1 cellular context compared by ENCODE assay signal in genomic region chrX:109959356-109959871, GRCh38.
TF ChIP-seq lines count a peak whose summit lies in the region.

No MANE protein-coding gene starts in this region.

TF ChIP-seq in K562, 482 proteins besides CTCF, POLR2A, EP300 and RAD21 (continued from another document and continues in another):
- TF ChIP-seq RERE (CRISPR knock-in tag; IDR thresholded peaks at IDR 0.05; ENCODE audit: borderline replicate concordance) (no peak), ATF2 (CRISPR knock-in tag; IDR thresholded peaks at IDR 0.05) (no peak), CBFA2T3 (IDR thresholded peaks at IDR 0.05) (peak; percentile 93), MECOM (CRISPR knock-in tag; IDR thresholded peaks at IDR 0.05) (no peak), CHAMP1 (IDR thresholded peaks at IDR 0.05) (peak; percentile 73), PTTG1 (tag; IDR thresholded peaks at IDR 0.05; ENCODE audit: low read depth) (no peak), ZBTB9 (CRISPR knock-in tag; IDR thresholded peaks at IDR 0.05) (peak; percentile 78), YBX1 (IDR thresholded peaks at IDR 0.05) (no peak), HMG20A (CRISPR knock-in tag; conservative IDR thresholded peaks at IDR 0.05) (no peak), HIVEP1 (CRISPR knock-in tag; IDR thresholded peaks at IDR 0.05) (no peak), ZNF507 (tag; conservative IDR thresholded peaks at IDR 0.05) (no peak), FIP1L1 (IDR thresholded peaks at IDR 0.05; ENCODE audit: low read depth, low read length, poor library complexity, severe bottlenecking) (no peak), RBM15 (IDR thresholded peaks at IDR 0.05; ENCODE audit: insufficient read depth, low read length) (no peak), HDAC6 (IDR thresholded peaks at IDR 0.05; ENCODE audit: low read depth, low read length) (no peak), NONO (IDR thresholded peaks at IDR 0.05; ENCODE audit: low read depth in 2 of 2, low read length in 1 of 2) (no peak), CXXC5 (CRISPR knock-in tag; IDR thresholded peaks at IDR 0.05) (peak; percentile 47), RBM34 (IDR thresholded peaks at IDR 0.05; ENCODE audit: borderline replicate concordance, insufficient read depth, low read length) (no peak), ZFP30 (CRISPR knock-in tag; IDR thresholded peaks at IDR 0.05; ENCODE audit: borderline replicate concordance) (no peak), ATF4 (CRISPR knock-in tag; IDR thresholded peaks at IDR 0.05) (no peak), ZNF639 (CRISPR knock-in tag; conservative IDR thresholded peaks at IDR 0.05 in 1 of 2, IDR thresholded peaks at IDR 0.05 in 1 of 2) (0 out of 4 replicates have a peak, but pooled peaks of 1 of the 2 experiments have one; percentile 67), DDX20 (tag; IDR thresholded peaks at IDR 0.05; ENCODE audit: low read depth) (no peak), BRF2 (IDR thresholded peaks at IDR 0.05; ENCODE audit: borderline replicate concordance, insufficient read depth, insufficient read length) (no peak), ZNF311 (CRISPR knock-in tag; IDR thresholded peaks at IDR 0.05) (no peak), ATF6 (CRISPR knock-in tag; IDR thresholded peaks at IDR 0.05) (0 out of 2 replicates have a peak, but pooled peaks have one; percentile 31), GABPB2 (CRISPR knock-in tag; conservative IDR thresholded peaks at IDR 0.05) (no peak), HNRNPL (IDR thresholded peaks at IDR 0.05; ENCODE audit: low read depth, low read length) (peak; percentile 38; the same call in 1 of the 2 replicates), ATF3 (IDR thresholded peaks at IDR 0.05) (no peak; the same call in 1 of the 2 replicates), ATF3 (CRISPR knock-in tag; conservative IDR thresholded peaks at IDR 0.05) (no peak), CBFA2T2 (conservative IDR thresholded peaks at IDR 0.05) (peak; percentile 85), TSC22D4 (tag; IDR thresholded peaks at IDR 0.05) (no peak), SMARCA4 (IDR thresholded peaks at IDR 0.05) (peak; percentile 87; the same call in 1 of the 2 replicates), MBD2 (IDR thresholded peaks at IDR 0.05; ENCODE audit: borderline replicate concordance, low read depth) (peak; percentile 59; the same call in 1 of the 2 replicates), MIER1 (IDR thresholded peaks at IDR 0.05; ENCODE audit: low read depth) (no peak), EZH2 (IDR thresholded peaks at IDR 0.05; ENCODE audit: borderline replicate concordance, low read depth, low read length) (no peak), POLR3A (IDR thresholded peaks at IDR 0.05; ENCODE audit: borderline replicate concordance, extremely low read depth, insufficient read depth, insufficient read length) (no peak), SMAD1 (IDR thresholded peaks at IDR 0.05; ENCODE audit: low read depth, low read length, partially characterized antibody) (no peak), ELF4 (CRISPR knock-in tag; IDR thresholded peaks at IDR 0.05) (no peak), HCFC1 (IDR thresholded peaks at IDR 0.05; ENCODE audit: low read depth, low read length) (no peak), PHF8 (IDR thresholded peaks at IDR 0.05; ENCODE audit: borderline replicate concordance, low read length) (no peak), SRSF3 (IDR thresholded peaks at IDR 0.05; ENCODE audit: insufficient read depth, low read length) (no peak), ZBTB34 (CRISPR knock-in tag; IDR thresholded peaks at IDR 0.05) (no peak), HMG20B (CRISPR knock-in tag; IDR thresholded peaks at IDR 0.05) (no peak), MAFF (IDR thresholded peaks at IDR 0.05; ENCODE audit: low read length) (no peak; the same call in 1 of the 2 replicates)
